In genomic region chr1:20477355-20478071, GRCh38 we compare ENCODE assay signal across 14 cellular contexts. TPM values are rescaled to one million over a fixed set of nuclear protein-coding genes. Genes with fewer than 3 reads are reported as not detected.
DNase-seq lines count a peak whose midpoint lies in the region; TF ChIP-seq lines count a peak whose summit lies in the region.
"Had no signal": no experiment of that assay in that cellular context is flagged by ENCODE, and none has a peak within 500 bp of the region (broad histone marks: within the 10 kb centered on the region; RNA-seq: fewer than 3 reads in every experiment).

No MANE protein-coding gene starts in this region.

- intact Hi-C loops in colonic mucosa (cut with DNase I): no loop called here

- peaks cover 4% of the 10 kb centered on the region for H3K27me3 ChIP-seq in colonic mucosa

- H3K27ac ChIP-seq in colonic mucosa: peak overlapping the region; percentile 79
- peak overlapping the region; percentile 74 for H3K27ac ChIP-seq in substantia nigra (ENCODE audit: low read depth, low read length, poor library complexity, severe bottlenecking)
- H3K27ac ChIP-seq in coronary artery: no peak overlapping the region
- H3K27ac ChIP-seq: PC-9 had no signal

- no peak for TF ChIP-seq CTCF in colonic mucosa (IDR thresholded peaks at IDR 0.05)
- TF ChIP-seq CTCF in coronary artery (IDR thresholded peaks at IDR 0.05): no peak

- H3K9ac ChIP-seq in colonic mucosa (ENCODE audit: low read depth in 2 of 2, low read length in 2 of 2): peak overlapping the region in 1 of 2 donors; percentile 66

- peak; percentile 25 for DNase-seq in H4 (ENCODE audit: low spot score)
- no peak for DNase-seq in colonic mucosa
- DNase-seq in medulla oblongata (ENCODE audit: extremely low spot score): peak; percentile 70
- DNase-seq in substantia nigra (lab: John Stamatoyannopoulos, UW): peak in 23 of 49 donors; percentile 7 to 51 (median 25)
- DNase-seq in coronary artery (ENCODE audit: low spot score): no peak
- DNase-seq in activated gamma-delta T cell (lab: John Stamatoyannopoulos, UW): no peak
- DNase-seq in germinal center (ENCODE audit: low spot score): no peak
- DNase-seq: activated CD4-positive, CD25-positive, alpha-beta regulatory T cell treated with anti-CD3 and anti-CD28 coated beads, Interleukin-2, amount 50 U/mL, for 72 hours; activated CD8-positive, alpha-beta memory T cell treated with anti-CD3 and anti-CD28 coated beads, Interleukin-2, amount 50 U/mL, for 48 hours; CD4-positive, alpha-beta memory T cell; NCI-H1417 treated with DMSO at 0.1 percent for 48 hours; NCI-H446; PC-9 had no signal

- H3K4me3 ChIP-seq in colonic mucosa (no peak overlapping the region), coronary artery (no peak overlapping the region)
- H3K4me3 ChIP-seq: esophagus muscularis mucosa, PC-9 had no signal

- H3K9me3 ChIP-seq in colonic mucosa: no peaks in the 10 kb centered on the region
- H3K9me3 ChIP-seq: esophagus muscularis mucosa had no signal

- no peaks in the 10 kb centered on the region for H3K36me3 ChIP-seq in colonic mucosa
- H3K36me3 ChIP-seq: esophagus muscularis mucosa had no signal

- peaks cover 30% of the 10 kb centered on the region for H3K4me1 ChIP-seq in colonic mucosa

RNA-seq across cellular contexts. Expression of gene CAMK2N1, which starts 8.5 kb away (rescaled TPM):
- total RNA-seq in H4 (2014; rRNA removed; shearing (Covaris generic)): 3.6 and 4.0 TPM in 2 replicates
- 100 to 1,000 TPM; 133 to 182 TPM for total RNA-seq in colonic mucosa

RNA-seq across cellular contexts. Expression of gene MUL1, which starts 30.4 kb away (rescaled TPM):
- 30.2 and 38.0 TPM in 2 replicates for total RNA-seq in H4 (2014; rRNA removed; shearing (Covaris generic))
- total RNA-seq in colonic mucosa: 10 to 100 TPM; 29.8 to 34.1 TPM

Comparison
In these comparisons a context has a peak if more than half of its experiments do, and no peak if none do; other contexts are left out.
1. DNase-seq: peak in H4 (single experiment) and medulla oblongata (single experiment); none in colonic mucosa (single experiment), coronary artery (single experiment), activated gamma-delta T cell (single experiment) and germinal center (single experiment).
2. H3K27ac ChIP-seq: peak in colonic mucosa (single experiment) and substantia nigra (single experiment); none in coronary artery (0 of 2).
3. RNA of gene CAMK2N1, which starts 8.5 kb away (total RNA-seq): 133 to 182 TPM in colonic mucosa; 3.6 to 4.0 TPM in H4; every median in the first group is over 10 times any median in the second.